8 cellular contexts compared by ENCODE assay signal in genomic region chr2:233336091-233336490, GRCh38. TPM values are rescaled to one million over a fixed set of nuclear protein-coding genes. Genes with fewer than 3 reads are reported as not detected.
DNase-seq lines count a peak whose midpoint lies in the region; ATAC-seq and TF ChIP-seq lines count a peak whose summit lies in the region.
"Not testable (repeated sequence)": the region's sequence is repeated elsewhere in the genome, so short reads cannot be mapped to it uniquely, and the experiment has no call there.
"Had no signal": no experiment of that assay in that cellular context is flagged by ENCODE, and none has a peak within 500 bp of the region (broad histone marks: within the 10 kb centered on the region; RNA-seq: fewer than 3 reads in every experiment).

No MANE protein-coding gene starts in this region.

- CTCF ChIA-PET in activated CD4-positive, alpha-beta T cell treated with anti-CD3 and anti-CD28 coated beads, Interleukin-2, amount 10 ng/mL, durations not matched to agents 7 days and 5 days (lab: Charles Lee), result interaction anchor here (0.8 kb wide), 1 partner anchor 604 kb away, joined by 3 read pairs; no protein-coding TSS in a partner anchor

- DNase-seq in T-helper 17 cell; activated CD4-positive, alpha-beta T cell treated with anti-CD3 and anti-CD28 coated beads, Interleukin-2, amount 10 ng/mL, durations not matched to agents 7 days and 5 days; transverse colon: not testable (repeated sequence)
- peak; percentile 24 for DNase-seq in cardiac septum (ENCODE audit: low spot score)
- DNase-seq in posterior vena cava (ENCODE audit: low spot score), result peak; percentile 52

- POLR2A ChIA-PET in activated CD4-positive, alpha-beta T cell treated with anti-CD3 and anti-CD28 coated beads, Interleukin-2, amount 10 ng/mL, durations not matched to agents 7 days and 5 days (lab: Charles Lee), result not testable (repeated sequence)

- H3K9me3 Mint-ChIP-seq in activated CD4-positive, alpha-beta T cell treated with anti-CD3 and anti-CD28 coated beads, Interleukin-2, amount 10 ng/mL, durations not matched to agents 7 days and 5 days; activated naive CD4-positive, alpha-beta T cell treated with anti-CD3 and anti-CD28 coated beads, Interleukin-2, amount 50 U/mL, for 24 hours: not testable (repeated sequence)

- TF ChIP-seq CTCF in transverse colon (IDR thresholded peaks at IDR 0.05), result not testable (repeated sequence)

- TF ChIP-seq POLR2A in transverse colon (IDR thresholded peaks at IDR 0.05), result not testable (repeated sequence)

- not testable (repeated sequence) for H3K36me3 Mint-ChIP-seq in T-helper 17 cell (ENCODE audit: low read depth); activated naive CD4-positive, alpha-beta T cell treated with anti-CD3 and anti-CD28 coated beads, Interleukin-2, amount 50 U/mL, for 24 hours
- H3K36me3 Mint-ChIP-seq in activated CD4-positive, alpha-beta T cell treated with anti-CD3 and anti-CD28 coated beads, Interleukin-2, amount 10 ng/mL, durations not matched to agents 7 days and 5 days (ENCODE audit: low read depth), result peaks cover 11% of the 10 kb centered on the region

- H3K9me3 ChIP-seq in T-helper 17 cell (ENCODE audit: control insufficient read depth, low read length, poor library complexity, severe bottlenecking); transverse colon: not testable (repeated sequence)

- not testable (repeated sequence) for H3K27me3 Mint-ChIP-seq in T-helper 17 cell; activated CD4-positive, alpha-beta T cell treated with anti-CD3 and anti-CD28 coated beads, Interleukin-2, amount 10 ng/mL, durations not matched to agents 7 days and 5 days; activated naive CD4-positive, alpha-beta T cell treated with anti-CD3 and anti-CD28 coated beads, Interleukin-2, amount 50 U/mL, for 24 hours

- TF ChIP-seq EP300 in transverse colon (IDR thresholded peaks at IDR 0.05; ENCODE audit: low read depth), result not testable (repeated sequence)

- H3K27me3 ChIP-seq in transverse colon, result not testable (repeated sequence)

- H3K27ac Mint-ChIP-seq in T-helper 17 cell, result peak overlapping the region; percentile 91
- H3K27ac Mint-ChIP-seq in activated CD4-positive, alpha-beta T cell treated with anti-CD3 and anti-CD28 coated beads, Interleukin-2, amount 10 ng/mL, durations not matched to agents 7 days and 5 days, result peak overlapping the region; percentile 15
- H3K27ac Mint-ChIP-seq in activated naive CD4-positive, alpha-beta T cell treated with anti-CD3 and anti-CD28 coated beads, Interleukin-2, amount 50 U/mL, for 24 hours, result peak overlapping the region; percentile 70

- WGBS in transverse colon (ENCODE audit: low coverage in 1 of 2), 2 donors, result 79% methylated on average over 13 of the region's 13 CpGs; no CpG with 5 or more reads in 1 of the 2 donors

- H3K4me1 Mint-ChIP-seq in T-helper 17 cell, result peaks cover 33% of the 10 kb centered on the region
- H3K4me1 Mint-ChIP-seq in activated CD4-positive, alpha-beta T cell treated with anti-CD3 and anti-CD28 coated beads, Interleukin-2, amount 10 ng/mL, durations not matched to agents 7 days and 5 days, result peaks cover 52% of the 10 kb centered on the region
- H3K4me1 Mint-ChIP-seq in activated naive CD4-positive, alpha-beta T cell treated with anti-CD3 and anti-CD28 coated beads, Interleukin-2, amount 50 U/mL, for 24 hours, result peaks cover 43% of the 10 kb centered on the region

- in situ Hi-C loops in transverse colon (cut with MboI; ENCODE audit: low pct_ligation_motif_present in 1 of 4, low pct_unique_long_range_greater_than_20kb in 1 of 4, low sequenced_read_pairs in 3 of 4), result not testable (repeated sequence)

- not testable (repeated sequence) for ATAC-seq in T-helper 17 cell

- peaks cover 0 to 43% (median 9%) of the 10 kb centered on the region in 4 donors for H3K4me1 ChIP-seq in transverse colon

- intact Hi-C loops in cardiac septum (cut with DNase I); posterior vena cava (cut with DNase I); transverse colon (cut with DNase I; ENCODE audit: low total_unique reads): not testable (repeated sequence)

- peak overlapping the region in 3 of 4 donors; percentile 24 to 71 (median 42) for H3K27ac ChIP-seq in transverse colon

- H3K4me3 Mint-ChIP-seq in T-helper 17 cell; activated CD4-positive, alpha-beta T cell treated with anti-CD3 and anti-CD28 coated beads, Interleukin-2, amount 10 ng/mL, durations not matched to agents 7 days and 5 days; activated naive CD4-positive, alpha-beta T cell treated with anti-CD3 and anti-CD28 coated beads, Interleukin-2, amount 50 U/mL, for 24 hours: not testable (repeated sequence)

- H3K4me3 ChIP-seq in transverse colon, result not testable (repeated sequence)

- not testable (repeated sequence) for H3K36me3 ChIP-seq in transverse colon

RNA-seq across cellular contexts. Expression of gene DGKD, which starts 18.2 kb away (rescaled TPM):
- total RNA-seq in T-helper 17 cell (100 to 1,000 TPM; 148 to 170 TPM), cardiac septum (100 TPM), posterior vena cava (10 to 100 TPM; 38.1 to 40.3 TPM), transverse colon (100 to 1,000 TPM in 1 of 4 donors, 10 to 100 TPM in 3; 55.7 to 166 (median 91.5) TPM)
- total RNA-seq in activated CD4-positive, alpha-beta T cell treated with anti-CD3 and anti-CD28 coated beads, Interleukin-2, amount 10 ng/mL, durations not matched to agents 7 days and 5 days, result 10 to 100 TPM; 84.1 to 97.5 TPM

RNA-seq across cellular contexts. Expression of gene SAG, which starts 28.5 kb away (rescaled TPM):
- total RNA-seq in T-helper 17 cell (under 1 TPM; 0.10 to 0.25 TPM), cardiac septum (not detected), posterior vena cava (not detected), transverse colon (not detected)
- not detected for total RNA-seq in activated CD4-positive, alpha-beta T cell treated with anti-CD3 and anti-CD28 coated beads, Interleukin-2, amount 10 ng/mL, durations not matched to agents 7 days and 5 days
- total RNA-seq: Caco-2, Calu3 had no signal

Comparison
In these comparisons a context has a peak if more than half of its experiments do, and no peak if none do; other contexts are left out.
1. H3K27ac Mint-ChIP-seq: peak in every context shown above with its lines; median percentile 91 in T-helper 17 cell; 70 in activated naive CD4-positive, alpha-beta T cell treated with anti-CD3 and anti-CD28 coated beads, Interleukin-2, amount 50 U/mL, for 24 hours; 15 in activated CD4-positive, alpha-beta T cell treated with anti-CD3 and anti-CD28 coated beads, Interleukin-2, amount 10 ng/mL, durations not matched to agents 7 days and 5 days.